9 cellular contexts compared by ENCODE assay signal in the genomic region with DNA sequence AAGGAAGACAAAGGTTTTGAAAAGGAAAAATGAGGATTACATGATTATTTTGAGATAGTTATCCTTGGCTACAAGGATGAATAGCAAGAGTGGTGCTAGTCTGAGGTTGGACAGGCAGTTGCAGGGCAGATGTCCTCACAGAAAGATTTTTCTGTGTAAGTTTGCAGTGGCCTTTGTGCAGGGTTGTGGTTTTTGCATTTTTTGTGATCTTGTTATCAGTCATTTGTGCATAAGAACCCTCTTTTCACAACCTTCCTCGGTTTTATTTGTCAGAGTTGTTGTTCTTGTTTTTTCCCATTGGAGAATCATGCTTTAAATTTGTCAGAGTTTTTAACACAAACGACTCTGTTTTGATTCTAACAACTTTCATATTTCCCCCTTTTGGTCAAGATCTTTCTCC. TPM values are rescaled to one million over a fixed set of nuclear protein-coding genes. Genes with fewer than 3 reads are reported as not detected.
DNase-seq lines count a peak whose midpoint lies in the region; ATAC-seq, FAIRE-seq and TF ChIP-seq lines count a peak whose summit lies in the region.
"Had no signal": no experiment of that assay in that cellular context is flagged by ENCODE, and none has a peak within 500 bp of the region (broad histone marks: within the 10 kb centered on the region; RNA-seq: fewer than 3 reads in every experiment).

No MANE protein-coding gene starts in this region.

- intact Hi-C loops in HepG2 (cut with micrococcal nuclease; ENCODE audit: unreplicated experiment) (no loop called here), right lobe of liver (cut with DNase I) (no loop called here), stomach (cut with DNase I; ENCODE audit: low total_unique reads) (no loop called here)

- H3K4me1 Mint-ChIP-seq in T-helper 2 cell treated with Interferon-gamma antibody and Interleukin-4, amounts not matched to agents 5 μg/mL and 100 μg/mL, for 36 hours (ENCODE audit: low read depth): peaks cover 33% of the 10 kb centered on the region

- H3K27ac Mint-ChIP-seq in T-helper 2 cell treated with Interferon-gamma antibody and Interleukin-4, amounts not matched to agents 5 μg/mL and 100 μg/mL, for 36 hours: peak overlapping the region; percentile 98

- H3K79me2 ChIP-seq in HepG2 (ENCODE audit: insufficient read depth, low read length) (peaks cover 35% of the 10 kb centered on the region), hepatocyte (peaks cover 57% of the 10 kb centered on the region)

- DNase-seq in HepG2 (ENCODE audit: low spot score) (no peak), right lobe of liver (no peak), hepatocyte (ENCODE audit: low spot score) (no peak), stomach (no peak)
- no peak for DNase-seq in T-helper 2 cell treated with Interferon-gamma antibody and Interleukin-4, amounts not matched to agents 5 μg/mL and 100 μg/mL, for 36 hours (ENCODE audit: low spot score)
- DNase-seq in stimulated activated CD4-positive, alpha-beta T cell treated with anti-CD3 and anti-CD28 coated beads, Interleukin-15, amount 100 ng/mL, for 24 hours: no peak
- DNase-seq: NCI-H1048 had no signal

- POLR2A ChIA-PET in HepG2 (lab: Yijun Ruan, JAX): interaction anchor here (1.7 to 3.0 kb wide), 3 partner anchors 15 to 105 kb away, joined by 7 to 45 read pairs (median 13); partner anchors contain the start of gene SREBF2

- no peak for TF ChIP-seq CTCF in HepG2 (CRISPR knock-in tag; IDR thresholded peaks at IDR 0.05)
- TF ChIP-seq CTCF in right lobe of liver (IDR thresholded peaks at IDR 0.05): no peak
- no peak for TF ChIP-seq CTCF in hepatocyte (IDR thresholded peaks at IDR 0.05; ENCODE audit: poor library complexity)
- TF ChIP-seq CTCF in stomach (IDR thresholded peaks at IDR 0.05): no peak

- TF ChIP-seq POLR2A in HepG2 (IDR thresholded peaks at IDR 0.05; ENCODE audit: insufficient read depth in 1 of 2, low read depth in 2 of 2, low read length in 2 of 2) (no peak), right lobe of liver (IDR thresholded peaks at IDR 0.05) (no peak), stomach (IDR thresholded peaks at IDR 0.05) (no peak)

- H3K36me3 ChIP-seq in HepG2 (replicated peaks in 1 of 2; ENCODE audit: control insufficient read depth in 1 of 2, insufficient read depth in 2 of 2, low read length in 2 of 2) (no peaks in the 10 kb centered on the region; a peak in 1 of 5 replicates), right lobe of liver (no peaks in the 10 kb centered on the region), hepatocyte (replicated peaks; ENCODE audit: insufficient read depth, low read depth) (no peaks in the 10 kb centered on the region), stomach (no peaks in the 10 kb centered on the region)

- TF ChIP-seq RAD21 in HepG2 (CRISPR knock-in tag; IDR thresholded peaks at IDR 0.05): no peak

- no peaks in the 10 kb centered on the region for H3K9me3 ChIP-seq in HepG2 (ENCODE audit: low read length)
- no peaks in the 10 kb centered on the region for H3K9me3 ChIP-seq in right lobe of liver
- no peaks in the 10 kb centered on the region for H3K9me3 ChIP-seq in hepatocyte (ENCODE audit: low read depth)
- H3K9me3 ChIP-seq in stomach: no peaks in the 10 kb centered on the region

- H3K4me3 ChIP-seq in HepG2 (replicated peaks in 1 of 3; ENCODE audit: insufficient read depth in 1 of 3, low read depth in 2 of 3, low read length in 3 of 3) (peak overlapping the region; percentile 71 to 92 (median 86); a peak in 5 of 6 replicates), right lobe of liver (no peak overlapping the region), hepatocyte (peak overlapping the region; percentile 61), stomach (peak overlapping the region; percentile 71 to 95 (median 86))

- peak; percentile 15 for FAIRE-seq in HepG2 (lab: Jason Lieb, UNC)

- 19% methylated on average over 2 of the region's 2 CpGs for WGBS in HepG2 (ENCODE audit: low lambda C conversion rate)
- 49% methylated on average over 2 of the region's 2 CpGs for WGBS in right lobe of liver (ENCODE audit: insufficient coverage, low coverage, low lambda C conversion rate, missing lambda C conversion rate)
- WGBS in hepatocyte (ENCODE audit: low lambda C conversion rate, missing lambda C conversion rate): 80% methylated on average over 2 of the region's 2 CpGs
- 30 to 55% (median 44%) methylated on average over 2 of the region's 2 CpGs for WGBS in stomach, 5 donors

- peak overlapping the region; percentile 91 for H3K4me3 Mint-ChIP-seq in T-helper 2 cell treated with Interferon-gamma antibody and Interleukin-4, amounts not matched to agents 5 μg/mL and 100 μg/mL, for 36 hours

- no peaks in the 10 kb centered on the region for H3K27me3 Mint-ChIP-seq in T-helper 2 cell treated with Interferon-gamma antibody and Interleukin-4, amounts not matched to agents 5 μg/mL and 100 μg/mL, for 36 hours (ENCODE audit: low read depth)

- no peak for TF ChIP-seq EP300 in HepG2 (IDR thresholded peaks at IDR 0.05; ENCODE audit: low read depth in 2 of 2, low read length in 2 of 2)
- no peak for TF ChIP-seq EP300 in HepG2 (CRISPR knock-in tag; IDR thresholded peaks at IDR 0.05; ENCODE audit: borderline replicate concordance)
- TF ChIP-seq EP300 in stomach (IDR thresholded peaks at IDR 0.05): no peak

- no TSS peak for BruUV-seq in HepG2 (replicated peaks; lab: Mats Ljungman, UMichigan)

- in situ Hi-C loops in HepG2 (cut with HindIII; ENCODE audit: extremely low pct_ligation_motif_present, low pct_unique_long_range_greater_than_20kb): no loop called here

- no peak for ATAC-seq in HepG2
- no peak for ATAC-seq in right lobe of liver
- ATAC-seq in HG03108 (IDR thresholded peaks at IDR 0.05; ENCODE audit: unreplicated experiment): no peak
- ATAC-seq in GM21528 (IDR thresholded peaks at IDR 0.05; ENCODE audit: low FRiP score, unreplicated experiment): no peak

- H3K36me3 Mint-ChIP-seq in T-helper 2 cell treated with Interferon-gamma antibody and Interleukin-4, amounts not matched to agents 5 μg/mL and 100 μg/mL, for 36 hours (ENCODE audit: low read depth): peaks cover 12% of the 10 kb centered on the region

- H3K4me1 ChIP-seq in HepG2 (ENCODE audit: insufficient read depth, low read length): peaks cover 37% of the 10 kb centered on the region
- H3K4me1 ChIP-seq in right lobe of liver: peaks cover 0 to 13% (median 4%) of the 10 kb centered on the region in 4 donors
- peaks cover 17% of the 10 kb centered on the region for H3K4me1 ChIP-seq in hepatocyte (ENCODE audit: insufficient read depth)
- H3K4me1 ChIP-seq in stomach: peaks cover 20 to 26% (median 24%) of the 10 kb centered on the region in 4 donors

- H3K27me3 ChIP-seq in HepG2 (ENCODE audit: control insufficient read depth in 1 of 2, insufficient read depth in 2 of 2, low read length in 2 of 2) (no peaks in the 10 kb centered on the region; a peak in 1 of 5 replicates), right lobe of liver (no peaks in the 10 kb centered on the region), hepatocyte (no peaks in the 10 kb centered on the region), stomach (no peaks in the 10 kb centered on the region)

- CTCF ChIA-PET in HepG2 (lab: Yijun Ruan, JAX; ENCODE audit: low intra/inter-chr PET ratio, low total read pairs): no interaction called here

- H3K9me2 ChIP-seq in hepatocyte (replicated peaks; ENCODE audit: insufficient read depth): no peaks in the 10 kb centered on the region

- peak overlapping the region; percentile 89 for H3K9ac ChIP-seq in HepG2 (ENCODE audit: insufficient read depth, low read depth, low read length)

- no peaks in the 10 kb centered on the region for H3K9me3 Mint-ChIP-seq in T-helper 2 cell treated with Interferon-gamma antibody and Interleukin-4, amounts not matched to agents 5 μg/mL and 100 μg/mL, for 36 hours

- H3K27ac ChIP-seq in HepG2 (ENCODE audit: extremely low read length, insufficient read depth, low read length) (peak overlapping the region; percentile 87), right lobe of liver (no peak overlapping the region), hepatocyte (no peak overlapping the region), stomach (no peak overlapping the region)

- H4K20me1 ChIP-seq in HepG2 (ENCODE audit: insufficient read depth, low read length): no peaks in the 10 kb centered on the region
- no peaks in the 10 kb centered on the region for H4K20me1 ChIP-seq in hepatocyte (ENCODE audit: insufficient read depth, poor library complexity, severe bottlenecking)

- H3K4me2 ChIP-seq in HepG2 (ENCODE audit: low read depth, low read length): peak overlapping the region; percentile 87
- peak overlapping the region; percentile 97 for H3K4me2 ChIP-seq in hepatocyte

- H2AFZ ChIP-seq in HepG2 (ENCODE audit: low read length): no peak overlapping the region
- H2AFZ ChIP-seq in hepatocyte: no peak overlapping the region

RNA-seq across cellular contexts. Expression of gene CCDC134, which starts 1.4 kb away (rescaled TPM):
- total RNA-seq in HepG2 (2016; rRNA removed; fragmentation: Illumina TruSeq; extraction: Trizol) (11.3 and 17.4 TPM in 2 replicates), right lobe of liver (1 to 10 TPM; 2.6 to 5.2 (median 3.4) TPM), hepatocyte (7.2 and 9.2 TPM in 2 replicates), stomach (10 to 100 TPM in 2 of 5 donors, 1 to 10 TPM in 2, not detected in 1; 4.9 to 16.5 (median 12.1) TPM)
- 40.7 and 41.5 TPM in 2 replicates for total RNA-seq in HepG2 (2016; cell fraction: cytosol; rRNA removed; fragmentation: Illumina TruSeq; extraction: Trizol; ENCODE audit: low read depth)
- total RNA-seq in HepG2 (2016; cell fraction: insoluble cytoplasmic fraction; rRNA removed; fragmentation: Illumina TruSeq; extraction: Trizol): 11.5 and 17.3 TPM in 2 replicates
- total RNA-seq in HepG2 (2016; cell fraction: membrane; rRNA removed; fragmentation: Illumina TruSeq; extraction: Trizol): 12.5 and 13.5 TPM in 2 replicates
- 21.6 and 24.7 TPM in 2 replicates for total RNA-seq in HepG2 (2016; cell fraction: nucleus; rRNA removed; fragmentation: Illumina TruSeq; extraction: Trizol)
- polyA plus RNA-seq in HepG2 (2011; rRNA removed) (4.8 and 5.6 TPM in 2 replicates), hepatocyte (4.1 and 7.4 TPM in 2 replicates), stomach (1 to 10 TPM in 2 of 3 donors, not detected in 1; 1.6 to 2.5 TPM)
- polyA plus RNA-seq in HepG2 (2011; cell fraction: cytosol; rRNA removed): 3.7 and 5.6 TPM in 2 replicates
- 6.9 and 7.1 TPM in 2 replicates for polyA plus RNA-seq in HepG2 (2011; cell fraction: nucleus; rRNA removed)
- polyA plus RNA-seq in HepG2 (2012): 2.7 and 2.8 TPM in 2 replicates
- 1.8 and 2.0 TPM in 2 replicates for polyA plus RNA-seq in HepG2 (2016; cell fraction: cytosol; fragmentation: Illumina TruSeq; extraction: Trizol; ENCODE audit: low read depth)
- 4.4 TPM in 2 replicates for polyA plus RNA-seq in HepG2 (2016; cell fraction: insoluble cytoplasmic fraction; fragmentation: Illumina TruSeq; extraction: Trizol; ENCODE audit: low read depth)
- 2.2 and 2.7 TPM in 2 replicates for polyA plus RNA-seq in HepG2 (2016; cell fraction: membrane; fragmentation: Illumina TruSeq; extraction: Trizol; ENCODE audit: low read depth)
- polyA plus RNA-seq in HepG2 (2016; cell fraction: nucleus; fragmentation: Illumina TruSeq; extraction: Trizol; ENCODE audit: insufficient read depth, low read depth): 18.6 and 19.9 TPM in 2 replicates
- 14.6 and 21.4 TPM in 2 replicates for polyA minus RNA-seq in HepG2 (2011; rRNA and poly(A)+ RNA removed; ENCODE audit: low replicate concordance)
- 9.4 and 9.7 TPM in 2 replicates for polyA minus RNA-seq in HepG2 (2011; cell fraction: cytosol; rRNA and poly(A)+ RNA removed)
- polyA minus RNA-seq in HepG2 (2011; cell fraction: nucleus; rRNA and poly(A)+ RNA removed): 6.3 and 8.3 TPM in 2 replicates

RNA-seq across cellular contexts. Expression of gene SREBF2, which starts 31.0 kb away (rescaled TPM):
- 30.2 and 53.8 TPM in 2 replicates for total RNA-seq in HepG2 (2016; rRNA removed; fragmentation: Illumina TruSeq; extraction: Trizol)
- total RNA-seq in HepG2 (2016; cell fraction: cytosol; rRNA removed; fragmentation: Illumina TruSeq; extraction: Trizol; ENCODE audit: low read depth): 14.0 and 16.6 TPM in 2 replicates
- total RNA-seq in HepG2 (2016; cell fraction: insoluble cytoplasmic fraction; rRNA removed; fragmentation: Illumina TruSeq; extraction: Trizol): 28.0 and 53.2 TPM in 2 replicates
- total RNA-seq in HepG2 (2016; cell fraction: membrane; rRNA removed; fragmentation: Illumina TruSeq; extraction: Trizol): 33.3 and 36.0 TPM in 2 replicates
- total RNA-seq in HepG2 (2016; cell fraction: nucleus; rRNA removed; fragmentation: Illumina TruSeq; extraction: Trizol): 57.4 and 66.5 TPM in 2 replicates
- polyA plus RNA-seq in HepG2 (2011; rRNA removed): 72.6 and 108 TPM in 2 replicates
- 70.5 and 75.9 TPM in 2 replicates for polyA plus RNA-seq in HepG2 (2011; cell fraction: cytosol; rRNA removed)
- 163 and 208 TPM in 2 replicates for polyA plus RNA-seq in HepG2 (2011; cell fraction: nucleus; rRNA removed)
- polyA plus RNA-seq in HepG2 (2012): 109 and 143 TPM in 2 replicates
- polyA plus RNA-seq in HepG2 (2016; cell fraction: cytosol; fragmentation: Illumina TruSeq; extraction: Trizol; ENCODE audit: low read depth): 6.9 and 7.8 TPM in 2 replicates
- polyA plus RNA-seq in HepG2 (2016; cell fraction: insoluble cytoplasmic fraction; fragmentation: Illumina TruSeq; extraction: Trizol; ENCODE audit: low read depth): 26.3 and 34.3 TPM in 2 replicates
- polyA plus RNA-seq in HepG2 (2016; cell fraction: membrane; fragmentation: Illumina TruSeq; extraction: Trizol; ENCODE audit: low read depth): 19.9 and 23.8 TPM in 2 replicates
- 92.3 and 92.9 TPM in 2 replicates for polyA plus RNA-seq in HepG2 (2016; cell fraction: nucleus; fragmentation: Illumina TruSeq; extraction: Trizol; ENCODE audit: insufficient read depth, low read depth)
- 105 and 167 TPM in 2 replicates for polyA minus RNA-seq in HepG2 (2011; rRNA and poly(A)+ RNA removed; ENCODE audit: low replicate concordance)
- 56.3 and 97.6 TPM in 2 replicates for polyA minus RNA-seq in HepG2 (2011; cell fraction: cytosol; rRNA and poly(A)+ RNA removed)
- polyA minus RNA-seq in HepG2 (2011; cell fraction: nucleus; rRNA and poly(A)+ RNA removed): 62.8 and 87.4 TPM in 2 replicates
- 10 to 100 TPM; 26.7 to 63.4 (median 37.2) TPM for total RNA-seq in right lobe of liver
- total RNA-seq in hepatocyte: 109 and 114 TPM in 2 replicates
- 96.3 and 113 TPM in 2 replicates for polyA plus RNA-seq in hepatocyte
- 100 to 1,000 TPM in 1 of 5 donors, 10 to 100 TPM in 4; 41.3 to 159 (median 91.7) TPM for total RNA-seq in stomach
- 10 to 100 TPM; 12.2 to 48.7 (median 29.8) TPM for polyA plus RNA-seq in stomach

Comparison
In these comparisons a context has a peak if more than half of its experiments do, and no peak if none do; other contexts are left out.
1. H3K4me3 ChIP-seq: peak in HepG2 (3 of 3), hepatocyte (single experiment) and stomach (4 of 4); none in right lobe of liver (0 of 3).